In the genomic region with DNA sequence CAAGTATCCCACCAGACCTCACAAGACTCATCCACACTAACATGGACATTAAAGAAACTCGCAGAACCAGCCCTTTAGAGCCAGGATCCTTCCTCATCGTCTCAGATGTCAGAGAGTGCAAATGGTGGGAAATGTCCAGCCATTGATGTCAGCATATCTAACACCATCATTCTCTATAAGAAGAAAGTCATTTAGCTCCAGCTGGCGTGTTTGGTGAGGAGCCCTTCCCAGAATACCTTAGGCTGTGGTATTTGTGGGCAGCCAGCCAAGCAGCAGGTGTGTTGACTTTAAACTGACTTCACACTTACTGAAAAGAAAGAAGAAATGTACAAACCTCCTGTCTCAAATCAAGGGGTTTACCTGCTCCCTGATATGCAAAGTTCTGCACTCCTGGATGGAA, we compare ENCODE assay signal across 11 cellular contexts. TPM values are rescaled to one million over a fixed set of nuclear protein-coding genes. Genes with fewer than 3 reads are reported as not detected.
DNase-seq lines count a peak whose midpoint lies in the region; ATAC-seq and TF ChIP-seq lines count a peak whose summit lies in the region.
"Had no signal": no experiment of that assay in that cellular context is flagged by ENCODE, and none has a peak within 500 bp of the region (broad histone marks: within the 10 kb centered on the region; RNA-seq: fewer than 3 reads in every experiment).

No MANE protein-coding gene starts in this region.

- CTCF ChIA-PET in CD8-positive, alpha-beta T cell (lab: Charles Lee): interaction anchor here (0.7 kb wide), 1 partner anchor 85 kb away, joined by 3 read pairs; no protein-coding TSS in a partner anchor

- H3K27me3 Mint-ChIP-seq in CD8-positive, alpha-beta T cell (ENCODE audit: low read depth): no peaks in the 10 kb centered on the region
- no peaks in the 10 kb centered on the region for H3K27me3 Mint-ChIP-seq in naive thymus-derived CD8-positive, alpha-beta T cell
- H3K27me3 Mint-ChIP-seq in nephron progenitor cell (ENCODE audit: low read depth, poor library complexity): no peaks in the 10 kb centered on the region

- peaks cover 75% of the 10 kb centered on the region for H3K4me1 Mint-ChIP-seq in CD8-positive, alpha-beta T cell (ENCODE audit: low read depth)
- H3K4me1 Mint-ChIP-seq in naive thymus-derived CD8-positive, alpha-beta T cell: peaks cover 32 to 65% (median 53%) of the 10 kb centered on the region in 4 donors
- H3K4me1 Mint-ChIP-seq in nephron progenitor cell: no peaks in the 10 kb centered on the region

- ATAC-seq in CD8-positive, alpha-beta T cell: no peak
- ATAC-seq in naive thymus-derived CD8-positive, alpha-beta T cell: peak in 1 of 2 donors; percentile 21
- ATAC-seq in GM18519 (IDR thresholded peaks at IDR 0.05; ENCODE audit: low FRiP score, unreplicated experiment): no peak

- H3K4me3 Mint-ChIP-seq in CD8-positive, alpha-beta T cell: peak overlapping the region; percentile 47
- peak overlapping the region in 9 of 10 donors; percentile 33 to 81 (median 64) for H3K4me3 Mint-ChIP-seq in naive thymus-derived CD8-positive, alpha-beta T cell
- no peak overlapping the region for H3K4me3 Mint-ChIP-seq in nephron progenitor cell
- H3K4me3 Mint-ChIP-seq: dendritic cell treated with granulocyte-macrophage colony-stimulating factor and Interleukin-4, amounts not matched to agents 40 ng/mL and 50 ng/mL, for 4 days had no signal

- intact Hi-C loops in CD8-positive, alpha-beta T cell (cut with DNase I, micrococcal nuclease): loop anchor here in 1 of 2 experiments (5.0 kb wide), 1 partner anchor 36 kb away; the partner anchor contains the start of gene CXCR6

- H3K4me3 ChIP-seq in CD8-positive, alpha-beta T cell (ENCODE audit: low read depth, low read length): no peak overlapping the region
- no peak overlapping the region for H3K4me3 ChIP-seq in WERI-Rb-1 (ENCODE audit: low read depth, low read length)

- H3K9me3 Mint-ChIP-seq in CD8-positive, alpha-beta T cell: no peaks in the 10 kb centered on the region
- no peaks in the 10 kb centered on the region for H3K9me3 Mint-ChIP-seq in naive thymus-derived CD8-positive, alpha-beta T cell
- H3K9me3 Mint-ChIP-seq in nephron progenitor cell: no peaks in the 10 kb centered on the region
- H3K9me3 Mint-ChIP-seq: dendritic cell treated with granulocyte-macrophage colony-stimulating factor and Interleukin-4, amounts not matched to agents 40 ng/mL and 50 ng/mL, for 4 days had no signal

- no peak overlapping the region for H3K27ac ChIP-seq in CD8-positive, alpha-beta T cell (ENCODE audit: low read depth, low read length)
- H3K27ac ChIP-seq in WERI-Rb-1: no peak overlapping the region

- no peaks in the 10 kb centered on the region for H3K27me3 ChIP-seq in CD8-positive, alpha-beta T cell (ENCODE audit: insufficient read depth, low read length)
- H3K27me3 ChIP-seq in WERI-Rb-1 (ENCODE audit: insufficient read depth, low read depth, severe bottlenecking): no peaks in the 10 kb centered on the region

- H3K36me3 ChIP-seq in CD8-positive, alpha-beta T cell (ENCODE audit: insufficient read depth, low read length): peaks cover 37% of the 10 kb centered on the region
- peaks cover 83% of the 10 kb centered on the region for H3K36me3 ChIP-seq in WERI-Rb-1

- POLR2A ChIA-PET in CD8-positive, alpha-beta T cell (lab: Charles Lee): interaction anchor here (0.7 to 1.1 kb wide), 2 partner anchors 119 to 137 kb away, joined by 3 read pairs; partner anchors contain the start of gene LZTFL1
- POLR2A ChIA-PET in naive thymus-derived CD8-positive, alpha-beta T cell (lab: Charles Lee): interaction anchor here (0.7 to 3.7 kb wide), 4 partner anchors 12 to 97 kb away, joined by 3 to 22 read pairs (median 6); no protein-coding TSS in a partner anchor

- peaks cover 73% of the 10 kb centered on the region for H3K36me3 Mint-ChIP-seq in CD8-positive, alpha-beta T cell
- H3K36me3 Mint-ChIP-seq in naive thymus-derived CD8-positive, alpha-beta T cell: peaks cover 0 to 74% (median 38%) of the 10 kb centered on the region in 3 donors
- H3K36me3 Mint-ChIP-seq in nephron progenitor cell (ENCODE audit: low read depth): peaks cover 41% of the 10 kb centered on the region

- DNase-seq in CD8-positive, alpha-beta T cell: peak in 5 of 7 experiments; percentile 29 to 66 (median 49)
- DNase-seq in NCI-H510A treated with DMSO at 0.1 percent for 48 hours (lab: John Stamatoyannopoulos, UW) (peak; percentile 58), nephron progenitor cell (no peak), NCI-H526 (lab: John Stamatoyannopoulos, UW) (no peak), WERI-Rb-1 (no peak)
- peak; percentile 44 for DNase-seq in activated T-helper 9 cell treated with anti-CD3 and anti-CD28 coated beads, Interleukin-2, amount 50 U/mL, for 16 hours (ENCODE audit: low read depth)
- DNase-seq in naive thymus-derived CD8-positive, alpha-beta T cell: peak in 4 of 10 donors; percentile 9 to 28 (median 23)
- DNase-seq: MV-4-11 had no signal

- peaks cover 46% of the 10 kb centered on the region for H3K4me1 ChIP-seq in CD8-positive, alpha-beta T cell (ENCODE audit: insufficient read depth, low read length)

- no peaks in the 10 kb centered on the region for H3K9me3 ChIP-seq in CD8-positive, alpha-beta T cell (ENCODE audit: low read length)
- no peaks in the 10 kb centered on the region for H3K9me3 ChIP-seq in WERI-Rb-1 (ENCODE audit: severe bottlenecking)

- no peak for TF ChIP-seq CTCF in CD8-positive, alpha-beta T cell (IDR thresholded peaks at IDR 0.05)
- TF ChIP-seq CTCF in nephron progenitor cell (IDR thresholded peaks at IDR 0.05): no peak
- TF ChIP-seq CTCF in WERI-Rb-1 (IDR thresholded peaks at IDR 0.05; ENCODE audit: low read depth, low read length): no peak

- peak overlapping the region; percentile 93 for H3K27ac Mint-ChIP-seq in CD8-positive, alpha-beta T cell
- peak overlapping the region; percentile 21 to 96 (median 86) for H3K27ac Mint-ChIP-seq in naive thymus-derived CD8-positive, alpha-beta T cell
- no peak overlapping the region for H3K27ac Mint-ChIP-seq in nephron progenitor cell
- H3K27ac Mint-ChIP-seq: dendritic cell treated with granulocyte-macrophage colony-stimulating factor and Interleukin-4, amounts not matched to agents 40 ng/mL and 50 ng/mL, for 4 days had no signal

RNA-seq across cellular contexts. Expression of gene FYCO1, which starts 17.3 kb away (rescaled TPM):
- total RNA-seq in CD8-positive, alpha-beta T cell: 10 to 100 TPM; 16.6 to 16.7 TPM
- total RNA-seq in naive thymus-derived CD8-positive, alpha-beta T cell: 10 to 100 TPM; 27.6 to 28.4 TPM
- polyA plus RNA-seq in naive thymus-derived CD8-positive, alpha-beta T cell: 1 to 10 TPM; 1.7 to 6.0 (median 2.6) TPM

RNA-seq across cellular contexts. Expression of gene CXCR6, which starts 35.1 kb away (rescaled TPM):
- total RNA-seq in CD8-positive, alpha-beta T cell: 10 to 100 TPM in 1 of 2 experiments, 1 to 10 TPM in 1; 9.2 to 11.0 TPM
- total RNA-seq in naive thymus-derived CD8-positive, alpha-beta T cell: under 1 TPM; 0.25 to 0.34 TPM
- 1 to 10 TPM in 1 of 3 donors, under 1 TPM in 2; 0.42 to 9.3 (median 0.80) TPM for polyA plus RNA-seq in naive thymus-derived CD8-positive, alpha-beta T cell

RNA-seq across cellular contexts. Expression of gene XCR1, which starts 48.9 kb away (rescaled TPM):
- not detected for total RNA-seq in CD8-positive, alpha-beta T cell
- not detected for total RNA-seq in naive thymus-derived CD8-positive, alpha-beta T cell
- not detected for polyA plus RNA-seq in naive thymus-derived CD8-positive, alpha-beta T cell
- total RNA-seq: T-helper 2 cell treated with Interferon-gamma antibody and Interleukin-4, amounts not matched to agents 100 ng/mL and 5 ng/mL, for 36 hours had no signal

Comparison
In these comparisons a context has a peak if more than half of its experiments do, and no peak if none do; other contexts are left out.
1. DNase-seq: peak in CD8-positive, alpha-beta T cell (5 of 7), NCI-H510A treated with DMSO at 0.1 percent for 48 hours (single experiment) and activated T-helper 9 cell treated with anti-CD3 and anti-CD28 coated beads, Interleukin-2, amount 50 U/mL, for 16 hours (single experiment); none in nephron progenitor cell (single experiment), NCI-H526 (0 of 2) and WERI-Rb-1 (single experiment).
2. RNA of gene CXCR6, which starts 35.1 kb away (total RNA-seq): 9.2 to 11.0 TPM in CD8-positive, alpha-beta T cell; 0.25 to 0.34 TPM in naive thymus-derived CD8-positive, alpha-beta T cell; every median in the first group is over 4 times any median in the second.